In the genomic region with DNA sequence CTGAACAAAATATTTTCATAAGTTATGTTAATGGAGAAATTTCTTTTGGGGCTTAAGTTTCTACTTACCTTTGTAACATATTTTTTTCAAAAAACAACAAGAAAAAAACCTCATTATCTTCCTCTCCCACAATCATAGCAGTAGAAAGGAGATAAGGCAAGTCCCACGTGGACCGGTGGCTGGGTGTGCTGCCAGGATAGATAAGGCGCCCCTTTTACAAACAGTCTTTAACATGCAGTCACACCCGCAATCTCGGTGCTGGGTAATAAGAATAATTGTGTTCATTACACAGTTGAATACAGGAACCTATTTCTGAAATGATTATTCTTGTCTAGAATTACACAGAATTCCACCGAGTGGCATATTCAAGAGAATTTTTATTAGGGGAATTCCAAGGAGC, we compare ENCODE assay signal across 1 cellular context.
A peak's percentile ranks its signal among the peaks of the same experiment; 100 is the strongest.
TF ChIP-seq lines count a peak whose summit lies in the region.

No MANE protein-coding gene starts in this region.

TF ChIP-seq in K562, 482 proteins besides CTCF, POLR2A, EP300 and RAD21 (continued from another document):
- TF ChIP-seq, protein P1, sequence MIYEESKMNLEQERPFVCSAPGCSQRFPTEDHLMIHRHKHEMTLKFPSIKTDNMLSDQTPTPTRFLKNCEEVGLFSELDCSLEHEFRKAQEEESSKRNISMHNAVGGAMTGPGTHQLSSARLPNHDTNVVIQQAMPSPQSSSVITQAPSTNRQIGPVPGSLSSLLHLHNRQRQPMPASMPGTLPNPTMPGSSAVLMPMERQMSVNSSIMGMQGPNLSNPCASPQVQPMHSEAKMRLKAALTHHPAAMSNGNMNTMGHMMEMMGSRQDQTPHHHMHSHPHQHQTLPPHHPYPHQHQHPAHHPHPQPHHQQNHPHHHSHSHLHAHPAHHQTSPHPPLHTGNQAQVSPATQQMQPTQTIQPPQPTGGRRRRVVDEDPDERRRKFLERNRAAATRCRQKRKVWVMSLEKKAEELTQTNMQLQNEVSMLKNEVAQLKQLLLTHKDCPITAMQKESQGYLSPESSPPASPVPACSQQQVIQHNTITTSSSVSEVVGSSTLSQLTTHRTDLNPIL (CRISPR knock-in tag; IDR thresholded peaks at IDR 0.05): no peak
- no peak for TF ChIP-seq HSF4 (CRISPR knock-in tag; IDR thresholded peaks at IDR 0.05; ENCODE audit: borderline replicate concordance)
- TF ChIP-seq MTA2 (IDR thresholded peaks at IDR 0.05; ENCODE audit: low read depth): 0 out of 2 replicates have a peak, but pooled peaks have one; percentile 41
- peak; percentile 76 for TF ChIP-seq TEAD4 (IDR thresholded peaks at IDR 0.05; ENCODE audit: low read length)
- no peak for TF ChIP-seq TEAD4 (CRISPR knock-in tag; IDR thresholded peaks at IDR 0.05; ENCODE audit: borderline replicate concordance)
- 0 out of 2 replicates have a peak, but pooled peaks have one; percentile 22 for TF ChIP-seq SOX6 (IDR thresholded peaks at IDR 0.05)
- peak in 1 of 2 experiments; percentile 39; a peak in 1 of 4 replicates for TF ChIP-seq RCOR1 (IDR thresholded peaks at IDR 0.05; ENCODE audit: borderline replicate concordance in 1 of 2, low read depth in 2 of 2, low read length in 2 of 2)
